In the genomic region with DNA sequence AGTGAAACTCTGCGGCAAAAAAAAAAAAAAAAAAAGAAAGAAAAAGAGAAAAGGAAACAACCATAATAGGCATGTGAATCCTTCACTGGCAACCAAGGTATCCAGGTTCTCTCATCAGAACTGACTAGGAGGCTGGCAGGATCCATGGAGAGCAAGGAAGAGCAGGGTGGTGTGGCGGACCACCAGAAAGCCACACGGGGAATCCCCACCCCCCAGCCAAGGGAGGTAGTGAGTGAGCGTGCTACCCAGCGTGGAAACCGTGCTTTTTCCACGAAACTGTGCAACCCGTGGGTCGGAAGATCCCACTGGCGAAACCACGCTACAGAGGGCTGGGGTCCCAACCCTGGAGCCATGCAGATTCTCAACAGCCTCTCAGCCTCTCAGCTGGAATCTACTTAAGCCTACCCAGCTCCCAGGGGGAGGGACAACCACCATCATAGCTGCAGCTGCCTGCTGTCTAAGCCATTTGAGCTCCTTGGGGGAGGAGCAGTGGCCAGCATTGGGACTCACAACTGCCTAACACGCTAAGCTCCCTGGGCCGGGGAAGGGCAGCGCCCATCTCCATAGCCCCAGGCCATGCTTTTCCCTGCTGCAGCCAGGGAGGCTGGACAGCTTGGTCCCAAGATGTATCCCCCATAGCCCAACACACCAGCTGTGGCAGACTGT, we compare ENCODE assay signal across 18 cellular contexts.
DNase-seq lines count a peak whose midpoint lies in the region; TF ChIP-seq lines count a peak whose summit lies in the region.
"Had no signal": no experiment of that assay in that cellular context is flagged by ENCODE, and none has a peak within 500 bp of the region (broad histone marks: within the 10 kb centered on the region; RNA-seq: fewer than 3 reads in every experiment).

No MANE protein-coding gene starts in this region.

- H3K9me3 Mint-ChIP-seq in endodermal cell, result peaks cover 11% of the 10 kb centered on the region

- peaks cover 2% of the 10 kb centered on the region for H3K27me3 Mint-ChIP-seq in endodermal cell (ENCODE audit: insufficient read depth)
- H3K27me3 Mint-ChIP-seq: activated naive CD4-positive, alpha-beta T cell treated with anti-CD3 and anti-CD28 coated beads, Interleukin-2, amount 50 U/mL, for 24 hours had no signal

- CTCF ChIA-PET in A673 (lab: Charles Lee), result no interaction called here

- no TSS peak for BruUV-seq in A673 (replicated peaks; lab: Mats Ljungman, UMichigan)

- H3K4me1 ChIP-seq in A673 (ENCODE audit: insufficient read depth, low read length, poor library complexity, severe bottlenecking) (no peaks in the 10 kb centered on the region), endodermal cell (ENCODE audit: control insufficient read depth, insufficient read depth, low read length) (no peaks in the 10 kb centered on the region)
- H3K4me1 ChIP-seq: esophagus muscularis mucosa, gastroesophageal sphincter had no signal

- peak; percentile 7 for DNase-seq in NCI-H748 (lab: John Stamatoyannopoulos, UW; ENCODE audit: unreplicated experiment)
- no peak for DNase-seq in NCI-H748 treated with DMSO at 0.1 percent for 48 hours (lab: John Stamatoyannopoulos, UW)
- DNase-seq in A673 (ENCODE audit: low spot score), result peak; percentile 35
- DNase-seq in NCI-H69 (lab: John Stamatoyannopoulos, UW), result peak; percentile 22
- peak; percentile 58 for DNase-seq in endodermal cell
- no peak for DNase-seq in NCI-H2029 treated with DMSO at 0.1 percent for 48 hours (lab: John Stamatoyannopoulos, UW)
- DNase-seq in midbrain (lab: John Stamatoyannopoulos, UW), result no peak
- no peak for DNase-seq in NCI-H1092 (lab: John Stamatoyannopoulos, UW)
- DNase-seq: effector CD8-positive, alpha-beta T cell; KG1; MV-4-11; NCI-H187; NCI-H446; stimulated activated CD4-positive, alpha-beta T cell treated with anti-CD3 and anti-CD28 coated beads, Interleukin-4, amount 100 ng/mL, for 4 hours; T1000 had no signal

- no peak overlapping the region for H3K4me3 Mint-ChIP-seq in endodermal cell
- H3K4me3 Mint-ChIP-seq: activated naive CD4-positive, alpha-beta T cell treated with anti-CD3 and anti-CD28 coated beads, Interleukin-2, amount 50 U/mL, for 24 hours had no signal

- H3K36me3 Mint-ChIP-seq in endodermal cell (ENCODE audit: low read depth), result no peaks in the 10 kb centered on the region
- H3K36me3 Mint-ChIP-seq: activated naive CD4-positive, alpha-beta T cell treated with anti-CD3 and anti-CD28 coated beads, Interleukin-2, amount 50 U/mL, for 24 hours had no signal

- H3K36me3 ChIP-seq in A673 (ENCODE audit: insufficient read depth, low read length, poor library complexity, severe bottlenecking), result no peaks in the 10 kb centered on the region
- H3K36me3 ChIP-seq in endodermal cell (ENCODE audit: control insufficient read depth, insufficient read depth, low read length), result no peaks in the 10 kb centered on the region
- H3K36me3 ChIP-seq: gastroesophageal sphincter had no signal

- H3K9ac ChIP-seq in endodermal cell (ENCODE audit: extremely low read depth, low read length, poor library complexity, severe bottlenecking), result no peak overlapping the region

- H3K27me3 ChIP-seq in A673 (replicated peaks; ENCODE audit: insufficient read depth, low read depth, low read length, poor library complexity) (no peaks in the 10 kb centered on the region), endodermal cell (ENCODE audit: control insufficient read depth, insufficient read depth, low read length, poor library complexity, severe bottlenecking) (no peaks in the 10 kb centered on the region)
- H3K27me3 ChIP-seq: esophagus muscularis mucosa, gastroesophageal sphincter had no signal

- H3K27ac Mint-ChIP-seq in endodermal cell, result no peak overlapping the region
- H3K27ac Mint-ChIP-seq: activated naive CD4-positive, alpha-beta T cell treated with anti-CD3 and anti-CD28 coated beads, Interleukin-2, amount 50 U/mL, for 24 hours had no signal

- intact Hi-C loops in A673 (cut with micrococcal nuclease; ENCODE audit: unreplicated experiment), result no loop called here

- H3K9me3 ChIP-seq in A673 (ENCODE audit: low read depth, low read length, poor library complexity, severe bottlenecking) (peaks cover 4% of the 10 kb centered on the region), endodermal cell (ENCODE audit: control insufficient read depth, low read length) (no peaks in the 10 kb centered on the region)

- no peaks in the 10 kb centered on the region for H3K4me1 Mint-ChIP-seq in endodermal cell
- H3K4me1 Mint-ChIP-seq: activated naive CD4-positive, alpha-beta T cell treated with anti-CD3 and anti-CD28 coated beads, Interleukin-2, amount 50 U/mL, for 24 hours had no signal

- POLR2A ChIA-PET in A673 (lab: Charles Lee; ENCODE audit: low non-redundant PET), result no interaction called here

- H3K4me3 ChIP-seq in A673 (ENCODE audit: low read depth, low read length, poor library complexity, severe bottlenecking) (no peak overlapping the region), endodermal cell (ENCODE audit: low read length) (no peak overlapping the region)
- H3K4me3 ChIP-seq: esophagus muscularis mucosa, gastroesophageal sphincter had no signal

- H3K27ac ChIP-seq in A673 (ENCODE audit: low read depth, low read length, poor library complexity, severe bottlenecking), result no peak overlapping the region
- no peak overlapping the region for H3K27ac ChIP-seq in endodermal cell (ENCODE audit: low read depth, low read length)
- H3K27ac ChIP-seq: esophagus muscularis mucosa, gastroesophageal sphincter had no signal

- no peak for TF ChIP-seq CTCF in A673 (conservative IDR thresholded peaks at IDR 0.05; ENCODE audit: low read depth, low read length)
- no peak for TF ChIP-seq CTCF in endodermal cell (conservative IDR thresholded peaks at IDR 0.05)

- WGBS in endodermal cell (ENCODE audit: insufficient coverage in 1 of 2, insufficient read length in 1 of 2), 2 experiments, result 96 to 100% methylated on average over 6 to 14 of the region's 14 CpGs

Comparison
In these comparisons a context has a peak if more than half of its experiments do, and no peak if none do; other contexts are left out.
1. DNase-seq: peak in NCI-H748 (single experiment), A673 (single experiment), NCI-H69 (single experiment) and endodermal cell (single experiment); none in NCI-H748 treated with DMSO at 0.1 percent for 48 hours (single experiment), NCI-H2029 treated with DMSO at 0.1 percent for 48 hours (single experiment), midbrain (single experiment) and NCI-H1092 (single experiment).